ENCODE assay signal across 26 cellular contexts in genomic region chr15:77877869-77878577, GRCh38.
A peak's percentile ranks its signal among the peaks of the same experiment; 100 is the strongest.
DNase-seq lines count a peak whose midpoint lies in the region; ATAC-seq, FAIRE-seq and TF ChIP-seq lines count a peak whose summit lies in the region.
"Had no signal": no experiment of that assay in that cellular context is flagged by ENCODE, and none has a peak within 500 bp of the region (broad histone marks: within the 10 kb centered on the region; RNA-seq: fewer than 3 reads in every experiment).

No MANE protein-coding gene starts in this region.

- H3K4me3 ChIP-seq in HepG2 (replicated peaks in 1 of 3; ENCODE audit: insufficient read depth in 1 of 3, low read depth in 2 of 3, low read length in 3 of 3) (no peak overlapping the region), right lobe of liver (no peak overlapping the region), kidney (ENCODE audit: low read length in 2 of 2) (no peak overlapping the region)
- H3K4me3 ChIP-seq: BLaER1 treated with 17β-estradiol and CSF1 and Interleukin-3, amounts not matched to agents 10 nM and 100 nM; GM23248; SK-N-MC had no signal

- H3K27ac Mint-ChIP-seq in progenitor cell of endocrine pancreas, result no peak overlapping the region
- H3K27ac Mint-ChIP-seq: CD4-positive, alpha-beta T cell; H9; HFFc6 had no signal

- BruUV-seq in HepG2 (replicated peaks; lab: Mats Ljungman, UMichigan), result no TSS peak

- no peaks in the 10 kb centered on the region for H3K9me3 ChIP-seq in HepG2 (ENCODE audit: low read length)
- no peaks in the 10 kb centered on the region for H3K9me3 ChIP-seq in right lobe of liver
- no peaks in the 10 kb centered on the region for H3K9me3 ChIP-seq in kidney (ENCODE audit: control insufficient read depth in 1 of 2, low read length in 2 of 2)
- H3K9me3 ChIP-seq: BLaER1 treated with 17β-estradiol and CSF1 and Interleukin-3, amounts not matched to agents 10 nM and 100 nM had no signal

- POLR2A ChIA-PET in HepG2 (lab: Yijun Ruan, JAX), result no interaction called here

- H3K79me2 ChIP-seq in HepG2 (ENCODE audit: insufficient read depth, low read length), result no peaks in the 10 kb centered on the region

- in situ Hi-C loops in HepG2 (cut with HindIII; ENCODE audit: extremely low pct_ligation_motif_present, low pct_unique_long_range_greater_than_20kb) (no loop called here), GM13977 (cut with MboI; ENCODE audit: low pct_unique_long_range_greater_than_20kb, low sequenced_read_pairs, unreplicated experiment) (no loop called here)

- DNase-seq in HepG2 (ENCODE audit: low spot score) (no peak), right lobe of liver (no peak), kidney (peak; percentile 14), progenitor cell of endocrine pancreas (ENCODE audit: low spot score, unreplicated experiment) (no peak), NCI-H446 (lab: John Stamatoyannopoulos, UW) (no peak), GM13977 (ENCODE audit: low spot score) (no peak)
- DNase-seq: AML-193; CD4-positive, alpha-beta T cell; GM23248; H9; HFFc6; NCI-H1048; NCI-H1436; NCI-H187; NCI-H2081 treated with DMSO at 0.1 percent for 48 hours; NCI-H446 treated with DMSO at 0.1 percent for 48 hours; NCI-H526; SHP77 treated with DMSO at 0.1 percent for 48 hours had no signal

- H3K36me3 ChIP-seq in HepG2 (replicated peaks in 1 of 2; ENCODE audit: control insufficient read depth in 1 of 2, insufficient read depth in 2 of 2, low read length in 2 of 2) (no peaks in the 10 kb centered on the region), right lobe of liver (no peaks in the 10 kb centered on the region), kidney (ENCODE audit: control insufficient read depth in 1 of 2, insufficient read depth in 2 of 2, low read length in 2 of 2) (no peaks in the 10 kb centered on the region)
- H3K36me3 ChIP-seq: BLaER1 treated with 17β-estradiol and CSF1 and Interleukin-3, amounts not matched to agents 10 nM and 100 nM had no signal

- TF ChIP-seq RAD21 in HepG2 (CRISPR knock-in tag; IDR thresholded peaks at IDR 0.05), result no peak

- ATAC-seq in HepG2 (no peak), right lobe of liver (no peak), SK-N-SH treated with all-trans-retinoic acid at 6 μM for 48 hours (no peak)

- no peak overlapping the region for H3K27ac ChIP-seq in HepG2 (ENCODE audit: extremely low read length, insufficient read depth, low read length)
- H3K27ac ChIP-seq in right lobe of liver, result no peak overlapping the region
- no peak overlapping the region for H3K27ac ChIP-seq in kidney (ENCODE audit: low read depth in 2 of 2, low read length in 2 of 2)
- H3K27ac ChIP-seq: BLaER1 treated with 17β-estradiol and CSF1 and Interleukin-3, amounts not matched to agents 10 nM and 100 nM; GM23248; KMS-11; RWPE1; SK-N-MC had no signal

- intact Hi-C loops in HepG2 (cut with micrococcal nuclease; ENCODE audit: unreplicated experiment) (no loop called here), right lobe of liver (cut with DNase I) (no loop called here), kidney (cut with DNase I) (no loop called here)

- no peak for FAIRE-seq in HepG2 (lab: Jason Lieb, UNC)
- no peak for FAIRE-seq in kidney (lab: Jason Lieb, UNC)
- FAIRE-seq: A204.1, D721Med, HTR-8/SVneo had no signal

- no peaks in the 10 kb centered on the region for H3K4me1 Mint-ChIP-seq in progenitor cell of endocrine pancreas (ENCODE audit: low read depth)
- H3K4me1 Mint-ChIP-seq: H9 had no signal

- H4K20me1 ChIP-seq in HepG2 (ENCODE audit: insufficient read depth, low read length), result no peaks in the 10 kb centered on the region
- H4K20me1 ChIP-seq: BLaER1 treated with 17β-estradiol and CSF1 and Interleukin-3, amounts not matched to agents 10 nM and 100 nM had no signal

- H3K27me3 ChIP-seq in HepG2 (ENCODE audit: control insufficient read depth in 1 of 2, insufficient read depth in 2 of 2, low read length in 2 of 2), result no peaks in the 10 kb centered on the region; a peak in 2 of 5 replicates
- H3K27me3 ChIP-seq in right lobe of liver, result no peaks in the 10 kb centered on the region
- H3K27me3 ChIP-seq: BLaER1 treated with 17β-estradiol and CSF1 and Interleukin-3, amounts not matched to agents 10 nM and 100 nM had no signal

- no peak overlapping the region for H2AFZ ChIP-seq in HepG2 (ENCODE audit: low read length)
- H2AFZ ChIP-seq: GM23248 had no signal

- H3K36me3 Mint-ChIP-seq in progenitor cell of endocrine pancreas (ENCODE audit: insufficient read depth), result no peaks in the 10 kb centered on the region

- H3K9me3 Mint-ChIP-seq in progenitor cell of endocrine pancreas (ENCODE audit: low read depth), result no peaks in the 10 kb centered on the region
- H3K9me3 Mint-ChIP-seq: CD4-positive, alpha-beta T cell; H9; HFFc6 had no signal

- H3K4me2 ChIP-seq in HepG2 (ENCODE audit: low read depth, low read length), result no peak overlapping the region
- H3K4me2 ChIP-seq: BLaER1 treated with 17β-estradiol and CSF1 and Interleukin-3, amounts not matched to agents 10 nM and 100 nM; KMS-11 had no signal

- TF ChIP-seq CTCF in HepG2 (CRISPR knock-in tag; IDR thresholded peaks at IDR 0.05) (no peak), right lobe of liver (IDR thresholded peaks at IDR 0.05) (no peak), kidney (IDR thresholded peaks at IDR 0.05; ENCODE audit: borderline replicate concordance, extremely low read depth, insufficient read depth) (no peak), progenitor cell of endocrine pancreas (IDR thresholded peaks at IDR 0.05; ENCODE audit: unreplicated experiment) (no peak), GM13977 (IDR thresholded peaks at IDR 0.05; ENCODE audit: extremely low read depth, insufficient read depth, missing control alignments) (no peak)

- H3K4me1 ChIP-seq in HepG2 (ENCODE audit: insufficient read depth, low read length), result no peaks in the 10 kb centered on the region
- no peaks in the 10 kb centered on the region for H3K4me1 ChIP-seq in right lobe of liver
- H3K4me1 ChIP-seq in kidney (ENCODE audit: control insufficient read depth in 1 of 2, insufficient read depth in 1 of 2, low read depth in 1 of 2, low read length in 2 of 2), result no peaks in the 10 kb centered on the region

- H3K4me3 Mint-ChIP-seq in progenitor cell of endocrine pancreas (ENCODE audit: low read depth), result no peak overlapping the region
- H3K4me3 Mint-ChIP-seq: CD4-positive, alpha-beta T cell; H9; HFFc6 had no signal

- TF ChIP-seq POLR2A in HepG2 (IDR thresholded peaks at IDR 0.05; ENCODE audit: insufficient read depth in 1 of 2, low read depth in 2 of 2, low read length in 2 of 2) (no peak), right lobe of liver (IDR thresholded peaks at IDR 0.05) (no peak)

- H3K27me3 Mint-ChIP-seq in progenitor cell of endocrine pancreas, result peaks cover 5% of the 10 kb centered on the region
- H3K27me3 Mint-ChIP-seq: CD4-positive, alpha-beta T cell had no signal

- no peak overlapping the region for H3K9ac ChIP-seq in HepG2 (ENCODE audit: insufficient read depth, low read depth, low read length)
- no peak overlapping the region for H3K9ac ChIP-seq in kidney (ENCODE audit: low read length in 2 of 2)
- H3K9ac ChIP-seq: BLaER1 treated with 17β-estradiol and CSF1 and Interleukin-3, amounts not matched to agents 10 nM and 100 nM; GM23248; KMS-11 had no signal

- CTCF ChIA-PET in HepG2 (lab: Yijun Ruan, JAX; ENCODE audit: low intra/inter-chr PET ratio, low total read pairs), result no interaction called here

- TF ChIP-seq EP300 in HepG2 (IDR thresholded peaks at IDR 0.05; ENCODE audit: low read depth in 2 of 2, low read length in 2 of 2) (no peak), HepG2 (CRISPR knock-in tag; IDR thresholded peaks at IDR 0.05; ENCODE audit: borderline replicate concordance) (no peak)

- WGBS in HepG2 (ENCODE audit: low lambda C conversion rate), result 26% methylated on average over 2 of the region's 5 CpGs
- 87% methylated on average over 2 of the region's 5 CpGs for WGBS in right lobe of liver (ENCODE audit: insufficient coverage, low coverage, low lambda C conversion rate, missing lambda C conversion rate)

TF ChIP-seq in HepG2, 621 proteins besides CTCF, POLR2A, EP300 and RAD21 (continues in another document):
- TF ChIP-seq TFDP2 (CRISPR knock-in tag; IDR thresholded peaks at IDR 0.05) (no peak), ZNF703 (CRISPR knock-in tag; IDR thresholded peaks at IDR 0.05; ENCODE audit: borderline replicate concordance) (no peak), SOX13 (IDR thresholded peaks at IDR 0.05) (no peak), SOX13 (CRISPR knock-in tag; conservative IDR thresholded peaks at IDR 0.05 in 1 of 2, IDR thresholded peaks at IDR 0.05 in 1 of 2) (no peak), SATB2 (CRISPR knock-in tag; IDR thresholded peaks at IDR 0.05) (no peak), ZNF260 (CRISPR knock-in tag; IDR thresholded peaks at IDR 0.05; ENCODE audit: borderline replicate concordance, low read depth) (no peak), CREM (IDR thresholded peaks at IDR 0.05) (no peak), CREM (CRISPR knock-in tag; IDR thresholded peaks at IDR 0.05) (no peak)

TF ChIP-seq in SK-N-SH treated with all-trans-retinoic acid at 6 μM for 48 hours, 23 proteins besides CTCF, POLR2A, EP300 and RAD21 (continues in another document):
- TF ChIP-seq ZNF70 (CRISPR knock-in tag; IDR thresholded peaks at IDR 0.05) (peak; percentile 71; the same call in 1 of the 2 replicates), ISL1 (CRISPR knock-in tag; IDR thresholded peaks at IDR 0.05) (no peak), TSHZ2 (CRISPR knock-in tag; IDR thresholded peaks at IDR 0.05) (0 out of 2 replicates have a peak, but pooled peaks have one; percentile 18)
